In genomic region chr3:48446043-48446424, GRCh38 we compare ENCODE assay signal across 8 cellular contexts. TPM values are rescaled to one million over a fixed set of nuclear protein-coding genes. Genes with fewer than 3 reads are reported as not detected.
DNase-seq lines count a peak whose midpoint lies in the region; ATAC-seq and TF ChIP-seq lines count a peak whose summit lies in the region.

No MANE protein-coding gene starts in this region.

- WGBS in heart right ventricle, 2 donors = 12 to 14% methylated on average over 6 of the region's 6 CpGs
- 3 to 86% methylated on average over 1 to 3 of the region's 6 CpGs for WGBS in mesodermal cell (ENCODE audit: insufficient coverage in 2 of 2), 2 experiments

- TF ChIP-seq POLR2A in breast epithelium (IDR thresholded peaks at IDR 0.05) (no peak), vagina (IDR thresholded peaks at IDR 0.05) (no peak)

- peak overlapping the region; percentile 63 to 91 (median 78) for H3K4me3 ChIP-seq in heart right ventricle
- H3K4me3 ChIP-seq in breast epithelium = peak overlapping the region; percentile 64 to 96 (median 91)
- H3K4me3 ChIP-seq in mesodermal cell (ENCODE audit: extremely low read depth, insufficient read depth, low read length, poor library complexity, severe bottlenecking) = peak overlapping the region; percentile 75
- peak overlapping the region; percentile 72 to 89 for H3K4me3 ChIP-seq in vagina

- DNase-seq in heart right ventricle = no peak
- no peak for DNase-seq in cardiac septum (ENCODE audit: low spot score)
- no peak for DNase-seq in breast epithelium (ENCODE audit: low spot score in 2 of 2)
- no peak for DNase-seq in vagina (ENCODE audit: extremely low spot score in 2 of 2)
- DNase-seq in NCI-H2107 treated with DMSO at 0.1 percent for 48 hours (lab: John Stamatoyannopoulos, UW; ENCODE audit: unreplicated experiment) = no peak
- DNase-seq in GF-D8 (lab: John Stamatoyannopoulos, UW) = no peak

- H3K27ac ChIP-seq in heart right ventricle (peak overlapping the region; percentile 52 to 94 (median 90)), breast epithelium (peak overlapping the region; percentile 92 to 94), mesodermal cell (ENCODE audit: low read depth, low read length, severe bottlenecking) (peak overlapping the region; percentile 23), vagina (peak overlapping the region; percentile 78)

- H3K27me3 ChIP-seq in heart right ventricle = no peaks in the 10 kb centered on the region
- no peaks in the 10 kb centered on the region for H3K27me3 ChIP-seq in breast epithelium
- H3K27me3 ChIP-seq in vagina = no peaks in the 10 kb centered on the region

- H3K9me3 ChIP-seq in heart right ventricle = no peaks in the 10 kb centered on the region
- no peaks in the 10 kb centered on the region for H3K9me3 ChIP-seq in breast epithelium
- H3K9me3 ChIP-seq in mesodermal cell (ENCODE audit: control insufficient read depth, low read length) = no peaks in the 10 kb centered on the region
- no peaks in the 10 kb centered on the region for H3K9me3 ChIP-seq in vagina

- H3K4me1 ChIP-seq in heart right ventricle = peaks cover 4 to 40% (median 31%) of the 10 kb centered on the region in 9 donors
- peaks cover 7 to 9% of the 10 kb centered on the region in 2 donors for H3K4me1 ChIP-seq in breast epithelium
- H3K4me1 ChIP-seq in mesodermal cell (ENCODE audit: control insufficient read depth, insufficient read depth, low read length, poor library complexity, severe bottlenecking) = peaks cover 18% of the 10 kb centered on the region
- peaks cover 40% of the 10 kb centered on the region for H3K4me1 ChIP-seq in vagina

- TF ChIP-seq CTCF in heart right ventricle (IDR thresholded peaks at IDR 0.05) = no peak
- TF ChIP-seq CTCF in breast epithelium (IDR thresholded peaks at IDR 0.05) = no peak
- TF ChIP-seq CTCF in vagina (IDR thresholded peaks at IDR 0.05) = no peak

- intact Hi-C loops in heart right ventricle (cut with DNase I) (loop anchor here in 1 of 10 donors (5.0 kb wide), 1 partner anchor 111 kb away; the partner anchor contains the start of gene PFKFB4), cardiac septum (cut with DNase I) (no loop called here), breast epithelium (cut with DNase I; ENCODE audit: low total_unique reads) (no loop called here), vagina (cut with DNase I) (no loop called here)

- peaks cover 0 to 53% (median 5%) of the 10 kb centered on the region in 9 donors for H3K36me3 ChIP-seq in heart right ventricle
- H3K36me3 ChIP-seq in breast epithelium = no peaks in the 10 kb centered on the region
- H3K36me3 ChIP-seq in mesodermal cell (ENCODE audit: control insufficient read depth, insufficient read depth, low read length) = peaks cover 50% of the 10 kb centered on the region
- H3K36me3 ChIP-seq in vagina = peaks cover 0 to 20% of the 10 kb centered on the region in 2 donors

- peak in 2 of 8 donors; percentile 2 to 3 for ATAC-seq in heart right ventricle
- ATAC-seq in GM18867 (IDR thresholded peaks at IDR 0.05; ENCODE audit: unreplicated experiment) = no peak

RNA-seq across cellular contexts. Expression of gene ATRIP, which starts 0.5 kb away (rescaled TPM):
- total RNA-seq in heart right ventricle (1 to 10 TPM; 2.2 to 5.4 (median 3.8) TPM), cardiac septum (4.1 TPM), breast epithelium (1 to 10 TPM; 8.2 to 8.6 (median 8.2) TPM), vagina (13.8 TPM)
- 1 to 10 TPM; 4.5 to 5.1 TPM for polyA plus RNA-seq in heart right ventricle
- 13.1 TPM for polyA plus RNA-seq in mesodermal cell (2013, experiment 1 of 2)
- polyA plus RNA-seq in mesodermal cell (2013, experiment 2 of 2) = 10.5 TPM

RNA-seq across cellular contexts. Expression of gene TMA7, which starts 6.0 kb away (rescaled TPM):
- total RNA-seq in heart right ventricle (100 to 1,000 TPM; 140 to 227 (median 193) TPM), cardiac septum (192 TPM), breast epithelium (100 to 1,000 TPM; 270 to 343 (median 333) TPM), vagina (251 TPM)
- polyA plus RNA-seq in heart right ventricle = 1,000 to 10,000 TPM in 1 of 2 donors, 100 to 1,000 TPM in 1; 365 to 1,063 TPM
- polyA plus RNA-seq in mesodermal cell (2013, experiment 1 of 2) = 468 TPM
- 482 TPM for polyA plus RNA-seq in mesodermal cell (2013, experiment 2 of 2)

RNA-seq across cellular contexts. Expression of gene CCDC51, which starts 6.1 kb away (rescaled TPM):
- 10 to 100 TPM in 8 of 10 donors, 1 to 10 TPM in 2; 9.5 to 14.3 (median 12.2) TPM for total RNA-seq in heart right ventricle
- 10 to 100 TPM in 1 of 2 donors, 1 to 10 TPM in 1; 4.7 to 11.0 TPM for polyA plus RNA-seq in heart right ventricle
- 8.9 TPM for total RNA-seq in cardiac septum
- total RNA-seq in breast epithelium = 10 to 100 TPM; 12.5 to 14.7 (median 13.9) TPM
- 16.5 TPM for polyA plus RNA-seq in mesodermal cell (2013, experiment 1 of 2)
- polyA plus RNA-seq in mesodermal cell (2013, experiment 2 of 2) = 14.6 TPM
- 11.5 TPM for total RNA-seq in vagina

RNA-seq across cellular contexts. Expression of gene PLXNB1, which starts 16.1 kb away (rescaled TPM):
- 10 to 100 TPM; 27.7 to 67.3 (median 32.4) TPM for total RNA-seq in heart right ventricle
- polyA plus RNA-seq in heart right ventricle = 100 to 1,000 TPM in 1 of 2 donors, 10 to 100 TPM in 1; 30.1 to 135 TPM
- total RNA-seq in cardiac septum = 43.4 TPM
- 100 to 1,000 TPM in 2 of 3 donors, 10 to 100 TPM in 1; 60.2 to 182 (median 148) TPM for total RNA-seq in breast epithelium
- 57.1 TPM for polyA plus RNA-seq in mesodermal cell (2013, experiment 1 of 2)
- 47.5 TPM for polyA plus RNA-seq in mesodermal cell (2013, experiment 2 of 2)
- total RNA-seq in vagina = 257 TPM

RNA-seq across cellular contexts. Expression of gene SHISA5, which starts 57.9 kb away (rescaled TPM):
- 10 to 100 TPM; 36.8 to 95.3 (median 52.9) TPM for total RNA-seq in heart right ventricle
- 10 to 100 TPM; 34.6 to 68.7 TPM for polyA plus RNA-seq in heart right ventricle
- 47.8 TPM for total RNA-seq in cardiac septum
- total RNA-seq in breast epithelium = 10 to 100 TPM; 65.6 to 90.1 (median 77.0) TPM
- polyA plus RNA-seq in mesodermal cell (2013, experiment 1 of 2) = 233 TPM
- 178 TPM for polyA plus RNA-seq in mesodermal cell (2013, experiment 2 of 2)
- total RNA-seq in vagina = 133 TPM

Comparison
In these comparisons a context has a peak if more than half of its experiments do, and no peak if none do; other contexts are left out.
1. H3K27ac ChIP-seq: peak in every context shown above with its lines; median percentile 93 in breast epithelium; 90 in heart right ventricle; 78 in vagina; 23 in mesodermal cell.